In the genomic region with DNA sequence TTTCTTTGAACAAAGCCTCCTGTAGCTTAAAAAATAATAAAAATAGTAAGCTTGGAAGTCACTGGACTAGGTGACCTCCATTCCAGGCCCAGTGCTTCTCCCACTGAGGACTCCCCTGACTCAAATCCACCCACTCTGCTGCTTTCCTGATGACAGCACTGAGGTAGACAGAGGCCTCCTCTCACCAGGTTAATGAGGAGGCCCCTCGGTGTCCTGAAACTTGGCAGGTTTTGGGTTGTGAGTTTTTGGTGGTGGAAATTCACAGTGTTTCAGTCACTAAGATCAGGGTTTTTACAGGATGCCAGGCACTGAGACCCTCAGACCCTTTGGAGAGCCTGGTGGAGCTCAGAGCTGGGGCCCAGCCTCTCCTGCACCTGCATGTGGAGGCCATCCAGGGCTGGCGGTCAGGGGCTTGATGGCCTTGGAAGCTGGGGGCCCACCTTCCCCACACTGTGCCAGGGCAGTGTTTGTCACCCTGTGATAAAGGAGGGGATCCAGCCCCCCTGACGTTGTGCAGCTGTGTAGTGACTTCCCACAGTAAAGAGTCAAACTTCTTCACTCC, we compare ENCODE assay signal across 8 cellular contexts. TPM values are rescaled to one million over a fixed set of nuclear protein-coding genes. Genes with fewer than 3 reads are reported as not detected.
A peak's percentile ranks its signal among the peaks of the same experiment; 100 is the strongest.
DNase-seq lines count a peak whose midpoint lies in the region; ATAC-seq, FAIRE-seq and TF ChIP-seq lines count a peak whose summit lies in the region.
"Had no signal": no experiment of that assay in that cellular context is flagged by ENCODE, and none has a peak within 500 bp of the region (broad histone marks: within the 10 kb centered on the region; RNA-seq: fewer than 3 reads in every experiment).

No MANE protein-coding gene starts in this region.

- H3K27ac Mint-ChIP-seq in stimulated activated effector memory CD8-positive, alpha-beta T cell treated with anti-CD3 and anti-CD28 coated beads, Interleukin-12 subunit alpha, Interleukin-12 subunit beta, amount 100 ng/mL, for 72 hours = peak overlapping the region; percentile 96

- no peak overlapping the region for H3K4me3 ChIP-seq in esophagus muscularis mucosa

- peaks cover 71% of the 10 kb centered on the region for H3K36me3 Mint-ChIP-seq in stimulated activated effector memory CD8-positive, alpha-beta T cell treated with anti-CD3 and anti-CD28 coated beads, Interleukin-12 subunit alpha, Interleukin-12 subunit beta, amount 100 ng/mL, for 72 hours

- DNase-seq in GM18507 (ENCODE audit: extremely low spot score, insufficient read length, low read depth) (no peak), esophagus muscularis mucosa (ENCODE audit: extremely low spot score) (no peak), NCI-H774 (lab: John Stamatoyannopoulos, UW) (no peak), iPS-NIHi11 (ENCODE audit: low spot score) (no peak)
- no peak for DNase-seq in stimulated activated effector memory CD8-positive, alpha-beta T cell treated with anti-CD3 and anti-CD28 coated beads, Interleukin-12 subunit alpha, Interleukin-12 subunit beta, amount 100 ng/mL, for 72 hours (ENCODE audit: low spot score in 2 of 2)
- DNase-seq: hypothalamus had no signal

- WGBS in esophagus muscularis mucosa = 88% methylated on average over 2 of the region's 3 CpGs

- H3K4me1 ChIP-seq in esophagus muscularis mucosa = peaks cover 61 to 84% (median 78%) of the 10 kb centered on the region in 4 donors

- H3K9me3 ChIP-seq in esophagus muscularis mucosa = peaks cover 0 to 4% (median 0%) of the 10 kb centered on the region in 4 donors

- no peak for TF ChIP-seq CTCF in VCaP (conservative IDR thresholded peaks at IDR 0.05)
- TF ChIP-seq CTCF in esophagus muscularis mucosa (IDR thresholded peaks at IDR 0.05) = no peak

- TF ChIP-seq EP300 in esophagus muscularis mucosa (IDR thresholded peaks at IDR 0.05) = no peak

- peaks cover 80% of the 10 kb centered on the region for H3K4me1 Mint-ChIP-seq in stimulated activated effector memory CD8-positive, alpha-beta T cell treated with anti-CD3 and anti-CD28 coated beads, Interleukin-12 subunit alpha, Interleukin-12 subunit beta, amount 100 ng/mL, for 72 hours

- no peak for ATAC-seq in stimulated activated effector memory CD8-positive, alpha-beta T cell treated with anti-CD3 and anti-CD28 coated beads, Interleukin-12 subunit alpha, Interleukin-12 subunit beta, amount 100 ng/mL, for 72 hours
- no peak for ATAC-seq in GM18505 (IDR thresholded peaks at IDR 0.05; ENCODE audit: unreplicated experiment)

- peak; percentile 71 for FAIRE-seq in GM18507 (lab: Jason Lieb, UNC)

- H3K27me3 ChIP-seq in esophagus muscularis mucosa = no peaks in the 10 kb centered on the region

- H3K27ac ChIP-seq in VCaP (peak overlapping the region; percentile 99; the same call in 1 of the 2 replicates), esophagus muscularis mucosa (replicated peaks in 1 of 4) (peak overlapping the region in 3 of 4 donors; percentile 7 to 25 (median 10))

- intact Hi-C loops in esophagus muscularis mucosa (cut with DNase I) = no loop called here

- H3K36me3 ChIP-seq in esophagus muscularis mucosa = peaks cover 0 to 48% (median 13%) of the 10 kb centered on the region in 4 donors

- H3K9me3 Mint-ChIP-seq in stimulated activated effector memory CD8-positive, alpha-beta T cell treated with anti-CD3 and anti-CD28 coated beads, Interleukin-12 subunit alpha, Interleukin-12 subunit beta, amount 100 ng/mL, for 72 hours = peaks cover 4% of the 10 kb centered on the region

- H3K4me3 Mint-ChIP-seq in stimulated activated effector memory CD8-positive, alpha-beta T cell treated with anti-CD3 and anti-CD28 coated beads, Interleukin-12 subunit alpha, Interleukin-12 subunit beta, amount 100 ng/mL, for 72 hours = peak overlapping the region; percentile 64

- TF ChIP-seq POLR2A in esophagus muscularis mucosa (IDR thresholded peaks at IDR 0.05; ENCODE audit: low read depth) (no peak), GM18505 (IDR thresholded peaks at IDR 0.05; ENCODE audit: borderline replicate concordance, extremely low read depth, insufficient read depth, insufficient read length) (no peak)

RNA-seq across cellular contexts. Expression of a gene that starts 19.1 kb away (rescaled TPM):
- 10 to 100 TPM; 17.9 to 50.5 (median 38.4) TPM for total RNA-seq in esophagus muscularis mucosa
